27 cellular contexts compared by ENCODE assay signal in the genomic region with DNA sequence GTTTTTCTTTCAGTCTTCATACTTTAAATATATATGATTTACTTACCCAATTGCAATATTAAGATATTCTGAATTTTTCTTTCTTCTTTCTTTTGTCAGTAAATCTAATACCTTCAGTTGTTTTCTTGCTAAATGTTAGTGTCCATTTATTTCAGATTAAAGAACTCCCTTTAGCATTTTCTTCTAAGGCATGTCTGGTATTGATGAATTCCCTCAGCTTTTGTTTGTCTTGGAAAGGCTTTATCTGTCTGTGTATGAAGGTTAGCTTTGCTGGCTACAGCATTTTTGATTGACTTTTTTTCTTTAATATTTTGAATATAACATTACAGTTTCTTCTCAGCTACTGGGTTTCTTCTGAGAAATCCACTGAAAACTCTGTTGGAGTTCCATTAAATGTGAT.
"Had no signal": no experiment of that assay in that cellular context is flagged by ENCODE, and none has a peak within 500 bp of the region (broad histone marks: within the 10 kb centered on the region; RNA-seq: fewer than 3 reads in every experiment).

No MANE protein-coding gene starts in this region.

- H3K27me3 Mint-ChIP-seq: dendritic cell treated with granulocyte-macrophage colony-stimulating factor and Interleukin-4, amounts not matched to agents 40 ng/mL and 50 ng/mL, for 4 days had no signal

- ATAC-seq: activated CD8-positive, alpha-beta T cell treated with anti-CD3 and anti-CD28 coated beads for 36 hours; gastrocnemius medialis; right cardiac atrium; stimulated activated naive CD8-positive, alpha-beta T cell treated with anti-CD3 and anti-CD28 coated beads, Interleukin-15, amount 100 ng/mL, for 72 hours had no signal

- H3K27ac Mint-ChIP-seq: activated CD8-positive, alpha-beta T cell treated with anti-CD3 and anti-CD28 coated beads for 36 hours; activated naive CD8-positive, alpha-beta T cell treated with anti-CD3 and anti-CD28 coated beads, Interleukin-2, amount 10 ng/mL, durations not matched to agents 7 days and 5 days; activated T-cell treated with anti-CD3 and anti-CD28 coated beads, Interleukin-2, amount 50 U/mL, for 24 hours; activated T-helper 2 cell treated with anti-CD3 and anti-CD28 coated beads, Interferon-gamma antibody, Interleukin-2, Interleukin-4, amounts not matched to agents 10 μg/mL and 5 μg/mL and 100 μg/mL, durations not matched to agents 14 hours and 24 hours and 36 hours; dendritic cell treated with granulocyte-macrophage colony-stimulating factor and Interleukin-4, amounts not matched to agents 40 ng/mL and 50 ng/mL, for 4 days; neural progenitor cell; stimulated activated naive CD8-positive, alpha-beta T cell treated with anti-CD3 and anti-CD28 coated beads, Interleukin-15, amount 100 ng/mL, for 72 hours had no signal

- H3K4me2 ChIP-seq: neural progenitor cell had no signal

- H3K36me3 Mint-ChIP-seq: activated naive CD8-positive, alpha-beta T cell treated with anti-CD3 and anti-CD28 coated beads, Interleukin-2, amount 10 ng/mL, durations not matched to agents 7 days and 5 days; naive B cell; neural progenitor cell had no signal

- H3K27me3 ChIP-seq: breast epithelium, gastrocnemius medialis, neural progenitor cell, suprapubic skin, transverse colon, uterus had no signal

- H3K4me3 ChIP-seq: breast epithelium, gastrocnemius medialis, left ventricle myocardium inferior, neural progenitor cell, prostate gland, suprapubic skin, transverse colon, uterus had no signal

- H3K9me3 ChIP-seq: breast epithelium, gastrocnemius medialis, prostate gland, suprapubic skin, uterus had no signal

- H3K36me3 ChIP-seq: breast epithelium, gastrocnemius medialis, left ventricle myocardium inferior, neural progenitor cell, prostate gland, suprapubic skin, transverse colon, uterus had no signal

- H3K9ac ChIP-seq: neural progenitor cell had no signal

- H3K4me3 Mint-ChIP-seq: activated CD8-positive, alpha-beta T cell treated with anti-CD3 and anti-CD28 coated beads for 36 hours; activated naive CD8-positive, alpha-beta T cell treated with anti-CD3 and anti-CD28 coated beads, Interleukin-2, amount 10 ng/mL, durations not matched to agents 7 days and 5 days; activated T-cell treated with anti-CD3 and anti-CD28 coated beads, Interleukin-2, amount 50 U/mL, for 24 hours; dendritic cell treated with granulocyte-macrophage colony-stimulating factor and Interleukin-4, amounts not matched to agents 40 ng/mL and 50 ng/mL, for 4 days; naive B cell; neural progenitor cell; stimulated activated naive CD8-positive, alpha-beta T cell treated with anti-CD3 and anti-CD28 coated beads, Interleukin-15, amount 100 ng/mL, for 72 hours had no signal

- DNase-seq: activated CD4-positive, alpha-beta T cell treated with anti-CD3 and anti-CD28 coated beads for 48 hours; activated CD4-positive, CD25-positive, alpha-beta regulatory T cell; activated CD8-positive, alpha-beta T cell treated with anti-CD3 and anti-CD28 coated beads for 36 hours; activated naive CD4-positive, alpha-beta T cell treated with Interleukin-2 at 50 U/mL for 16 hours; activated naive CD8-positive, alpha-beta T cell treated with anti-CD3 and anti-CD28 coated beads, Interleukin-2, amount 10 ng/mL, durations not matched to agents 7 days and 5 days; activated T-cell treated with anti-CD3 and anti-CD28 coated beads, Interleukin-2, amount 50 U/mL, for 24 hours; cerebellar nuclear complex; effector memory CD4-positive, alpha-beta T cell; gastrocnemius medialis; head of caudate nucleus; kidney glomerular epithelial cell; left ventricle myocardium inferior; naive B cell; right cardiac atrium; small intestine; stimulated activated CD4-positive, alpha-beta T cell treated with anti-CD3 and anti-CD28 coated beads, Interleukin-15, amount 100 ng/mL, for 24 hours; stimulated activated CD4-positive, alpha-beta T cell treated with anti-CD3 and anti-CD28 coated beads, Interleukin-2, amount 100 ng/mL, for 48 hours; stimulated activated naive CD8-positive, alpha-beta T cell treated with anti-CD3 and anti-CD28 coated beads, Interleukin-15, amount 100 ng/mL, for 72 hours; T1000; transverse colon; uterus had no signal

- H3K4me1 ChIP-seq: breast epithelium, gastrocnemius medialis, left ventricle myocardium inferior, neural progenitor cell, prostate gland, uterus had no signal

- H2AFZ ChIP-seq: neural progenitor cell had no signal

- H3K4me1 Mint-ChIP-seq: activated naive CD8-positive, alpha-beta T cell treated with anti-CD3 and anti-CD28 coated beads, Interleukin-2, amount 10 ng/mL, durations not matched to agents 7 days and 5 days; naive B cell; neural progenitor cell; stimulated activated naive CD8-positive, alpha-beta T cell treated with anti-CD3 and anti-CD28 coated beads, Interleukin-15, amount 100 ng/mL, for 72 hours had no signal

- H3K9me3 Mint-ChIP-seq: activated CD8-positive, alpha-beta T cell treated with anti-CD3 and anti-CD28 coated beads for 36 hours; activated naive CD8-positive, alpha-beta T cell treated with anti-CD3 and anti-CD28 coated beads, Interleukin-2, amount 10 ng/mL, durations not matched to agents 7 days and 5 days; activated T-cell treated with anti-CD3 and anti-CD28 coated beads, Interleukin-2, amount 50 U/mL, for 24 hours; activated T-helper 2 cell treated with anti-CD3 and anti-CD28 coated beads, Interferon-gamma antibody, Interleukin-2, Interleukin-4, amounts not matched to agents 10 μg/mL and 5 μg/mL and 100 μg/mL, durations not matched to agents 14 hours and 24 hours and 36 hours had no signal

- H3K27ac ChIP-seq: breast epithelium, gastrocnemius medialis, left ventricle myocardium inferior, neural progenitor cell, prostate gland, transverse colon, uterus had no signal
